ENCODE assay signal across 8 cellular contexts in the genomic region with DNA sequence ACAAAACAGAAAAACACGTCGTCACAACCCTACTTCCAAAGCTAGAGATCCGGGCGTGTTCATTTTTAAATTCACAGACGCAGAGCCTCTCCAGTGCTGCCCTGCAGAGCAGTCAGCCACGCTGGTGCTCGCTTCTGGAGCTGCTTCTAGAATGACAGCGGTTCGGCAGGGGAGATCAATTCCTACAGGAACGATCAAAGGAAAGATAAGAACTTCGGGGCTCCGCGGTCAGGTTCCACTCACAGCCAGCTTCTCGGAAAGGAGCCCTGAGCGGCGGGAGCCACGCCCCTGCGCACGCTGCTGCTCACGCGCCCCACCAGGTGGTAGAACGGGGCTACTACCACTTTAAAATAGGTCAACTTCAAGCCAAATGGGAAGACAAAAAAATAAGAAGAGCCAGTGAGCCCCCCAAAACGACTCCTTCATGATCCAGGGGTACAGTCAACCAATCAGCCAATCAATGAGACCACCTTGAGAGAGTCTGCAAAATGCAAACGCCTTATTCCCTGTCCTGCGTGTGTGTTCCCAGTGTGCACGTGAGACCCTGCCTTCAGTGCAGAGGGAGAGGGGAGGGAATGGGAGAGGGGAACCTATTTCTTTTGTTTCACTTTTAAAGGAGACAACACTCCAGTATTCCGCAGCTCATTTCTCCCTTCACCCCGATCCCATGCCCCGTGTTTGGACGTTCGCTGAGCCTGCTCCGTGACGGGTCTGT.
DNase-seq lines count a peak whose midpoint lies in the region; ATAC-seq and TF ChIP-seq lines count a peak whose summit lies in the region.

No MANE protein-coding gene starts in this region.

- ATAC-seq in GM19351 (IDR thresholded peaks at IDR 0.05; ENCODE audit: unreplicated experiment), result no peak

- DNase-seq in DMS79 treated with DMSO at 0.1 percent for 48 hours (lab: John Stamatoyannopoulos, UW) (peak; percentile 21), DMS79 (lab: John Stamatoyannopoulos, UW) (no peak), NCI-H1092 (lab: John Stamatoyannopoulos, UW) (peak; percentile 23), amygdala (lab: John Stamatoyannopoulos, UW) (peak in 46 of 56 donors; percentile 4 to 79 (median 40)), hippocampal formation (lab: John Stamatoyannopoulos, UW) (peak; percentile 38 to 42), retinal pigment epithelial cell (ENCODE audit: low read depth) (no peak)
- peak; percentile 65 for DNase-seq in T-helper 2 cell treated with Interferon-gamma antibody and Interleukin-4, amounts not matched to agents 5 μg/mL and 100 μg/mL, for 36 hours (ENCODE audit: low spot score)

- H3K4me1 Mint-ChIP-seq in T-helper 2 cell treated with Interferon-gamma antibody and Interleukin-4, amounts not matched to agents 5 μg/mL and 100 μg/mL, for 36 hours (ENCODE audit: low read depth), result peaks cover 8% of the 10 kb centered on the region

- H3K4me3 ChIP-seq in retinal pigment epithelial cell (ENCODE audit: low read length), result no peak overlapping the region

- no peak overlapping the region for H3K27ac Mint-ChIP-seq in T-helper 2 cell treated with Interferon-gamma antibody and Interleukin-4, amounts not matched to agents 5 μg/mL and 100 μg/mL, for 36 hours

- H3K36me3 Mint-ChIP-seq in T-helper 2 cell treated with Interferon-gamma antibody and Interleukin-4, amounts not matched to agents 5 μg/mL and 100 μg/mL, for 36 hours (ENCODE audit: low read depth), result no peaks in the 10 kb centered on the region

- H3K27me3 Mint-ChIP-seq in T-helper 2 cell treated with Interferon-gamma antibody and Interleukin-4, amounts not matched to agents 5 μg/mL and 100 μg/mL, for 36 hours (ENCODE audit: low read depth), result peaks cover 17% of the 10 kb centered on the region

- TF ChIP-seq CTCF in retinal pigment epithelial cell (conservative IDR thresholded peaks at IDR 0.05; ENCODE audit: low read depth, low read length), result peak; percentile 96

- H3K4me3 Mint-ChIP-seq in T-helper 2 cell treated with Interferon-gamma antibody and Interleukin-4, amounts not matched to agents 5 μg/mL and 100 μg/mL, for 36 hours, result peak overlapping the region; percentile 68

- no peaks in the 10 kb centered on the region for H3K9me3 Mint-ChIP-seq in T-helper 2 cell treated with Interferon-gamma antibody and Interleukin-4, amounts not matched to agents 5 μg/mL and 100 μg/mL, for 36 hours

Comparison
In these comparisons a context has a peak if more than half of its experiments do, and no peak if none do; other contexts are left out.
1. DNase-seq: peak in DMS79 treated with DMSO at 0.1 percent for 48 hours (single experiment), NCI-H1092 (single experiment), T-helper 2 cell treated with Interferon-gamma antibody and Interleukin-4, amounts not matched to agents 5 μg/mL and 100 μg/mL, for 36 hours (single experiment), amygdala (46 of 56) and hippocampal formation (2 of 2); none in DMS79 (single experiment) and retinal pigment epithelial cell (single experiment).